20 cellular contexts compared by ENCODE assay signal in genomic region chr3:192077795-192078497, GRCh38.
"Had no signal": no experiment of that assay in that cellular context is flagged by ENCODE, and none has a peak within 500 bp of the region (broad histone marks: within the 10 kb centered on the region; RNA-seq: fewer than 3 reads in every experiment).

No MANE protein-coding gene starts in this region.

- H3K36me3 ChIP-seq: neutrophil, sigmoid colon, stomach had no signal

- H2AFZ ChIP-seq: hepatocyte had no signal

- H3K79me2 ChIP-seq: hepatocyte had no signal

- H3K9me3 ChIP-seq: mucosa of descending colon, neutrophil, psoas muscle, sigmoid colon, stomach had no signal

- H3K4me1 ChIP-seq: psoas muscle, sigmoid colon had no signal

- FAIRE-seq: kidney, urothelium cell line had no signal

- DNase-seq: effector CD4-positive, alpha-beta T cell; foreskin melanocyte; head of caudate nucleus; kidney; left colon; mucosa of descending colon; naive thymus-derived CD8-positive, alpha-beta T cell; psoas muscle; retina; sigmoid colon; stimulated activated CD4-positive, alpha-beta T cell treated with anti-CD3 and anti-CD28 coated beads, Interleukin-12 subunit alpha, Interleukin-12 subunit beta, amount 100 ng/mL, for 4 hours; stimulated activated naive CD4-positive, alpha-beta T cell; stomach; substantia nigra; trophoblast cell had no signal

- H3K27ac ChIP-seq: coronary artery, hepatocyte, neutrophil, psoas muscle, sigmoid colon, skin epidermis, stomach had no signal

- H3K4me2 ChIP-seq: hepatocyte had no signal

- H3K4me3 ChIP-seq: coronary artery, hepatocyte, mucosa of descending colon, psoas muscle, sigmoid colon, skin epidermis, stomach had no signal

- H3K27me3 ChIP-seq: hepatocyte, neutrophil, sigmoid colon, stomach had no signal
